ENCODE assay signal across 19 cellular contexts in genomic region chr15:90889736-90890456, GRCh38. TPM values are rescaled to one million over a fixed set of nuclear protein-coding genes. Genes with fewer than 3 reads are reported as not detected.
DNase-seq lines count a peak whose midpoint lies in the region; ATAC-seq and TF ChIP-seq lines count a peak whose summit lies in the region.
"Had no signal": no experiment of that assay in that cellular context is flagged by ENCODE, and none has a peak within 500 bp of the region (broad histone marks: within the 10 kb centered on the region; RNA-seq: fewer than 3 reads in every experiment).

No MANE protein-coding gene starts in this region.

- no TSS peak for BruUV-seq in IMR-90 (replicated peaks; lab: Mats Ljungman, UMichigan)

- TF ChIP-seq POLR2A in IMR-90 (IDR thresholded peaks at IDR 0.05; ENCODE audit: low read depth, low read length): no peak

- no peak overlapping the region for H2BK120ac ChIP-seq in IMR-90 (ENCODE audit: low read depth, low read length)

- no peak overlapping the region for H2AK9ac ChIP-seq in IMR-90 (replicated peaks; ENCODE audit: low read depth, low read length, poor library complexity)

- H3K9me1 ChIP-seq in IMR-90 (ENCODE audit: insufficient read depth, low read length): no peaks in the 10 kb centered on the region

- no peak for TF ChIP-seq RAD21 in IMR-90 (IDR thresholded peaks at IDR 0.05; ENCODE audit: low read length)

- H3K79me1 ChIP-seq in IMR-90 (ENCODE audit: low read depth in 1 of 2, low read length in 2 of 2): peaks cover 0 to 8% of the 10 kb centered on the region in 2 experiments; a peak in 2 of 4 replicates

- DNase-seq in DND-41 (peak; percentile 59), IMR-90 (no peak), left kidney (ENCODE audit: low read depth, low spot score) (peak; percentile 43), AG08395 (ENCODE audit: low spot score) (no peak), dedifferentiated amniotic fluid mesenchymal stem cell (ENCODE audit: extremely low spot score) (no peak)
- DNase-seq: activated CD4-positive, alpha-beta T cell treated with anti-CD3 and anti-CD28 coated beads for 36 hours; activated naive CD4-positive, alpha-beta T cell; activated T-cell treated with anti-CD3 and anti-CD28 coated beads, Interleukin-2, amount 50 U/mL, for 4 hours; CD4-positive, alpha-beta T cell; islet precursor cell; naive thymus-derived CD4-positive, alpha-beta T cell; NCI-H187; NCI-H524 treated with DMSO at 0.1 percent for 48 hours; PC-9; psoas muscle; SHP77; stimulated activated naive CD8-positive, alpha-beta T cell treated with anti-CD3 and anti-CD28 coated beads, Interleukin-15, amount 100 ng/mL, for 72 hours had no signal

- H4K20me1 ChIP-seq in DND-41 (ENCODE audit: insufficient read depth, low read length) (peaks cover 4% of the 10 kb centered on the region; the same call in 1 of the 2 replicates), IMR-90 (ENCODE audit: insufficient read depth, low read length) (no peaks in the 10 kb centered on the region)

- dilution Hi-C loops in IMR-90 (cut with HindIII; ENCODE audit: low sequenced_read_pairs, unreplicated experiment): no loop called here

- H2BK5ac ChIP-seq in IMR-90 (ENCODE audit: low read depth, low read length, poor library complexity, severe bottlenecking): no peak overlapping the region

- intact Hi-C loops in IMR-90 (cut with micrococcal nuclease): loop anchor here (5.0 kb wide), 3 partner anchors 173 to 398 kb away; partner anchors contain the start of gene BLM

- no peaks in the 10 kb centered on the region for H3K36me3 ChIP-seq in DND-41 (ENCODE audit: insufficient read depth, low read length)
- peaks cover 20% of the 10 kb centered on the region for H3K36me3 ChIP-seq in IMR-90 (ENCODE audit: control insufficient read depth, insufficient read depth, low read length)

- peak; percentile 75 for ATAC-seq in DND-41 (ENCODE audit: insufficient read depth, low read depth)
- no peak for ATAC-seq in IMR-90 (ENCODE audit: low read depth)
- no peak for ATAC-seq in HG03378 (IDR thresholded peaks at IDR 0.05; ENCODE audit: unreplicated experiment)
- ATAC-seq: activated CD4-positive, alpha-beta T cell treated with anti-CD3 and anti-CD28 coated beads for 36 hours; activated T-cell treated with anti-CD3 and anti-CD28 coated beads, Interleukin-2, amount 50 U/mL, for 4 hours; psoas muscle; stimulated activated naive CD8-positive, alpha-beta T cell treated with anti-CD3 and anti-CD28 coated beads, Interleukin-15, amount 100 ng/mL, for 72 hours had no signal

- no peak overlapping the region for H2BK15ac ChIP-seq in IMR-90 (ENCODE audit: low read depth, low read length)

- H3K4me3 ChIP-seq in DND-41 (ENCODE audit: low read depth in 1 of 2, low read length in 2 of 2) (no peak overlapping the region), IMR-90 (ENCODE audit: insufficient read depth, low read depth, low read length) (no peak overlapping the region)
- H3K4me3 ChIP-seq: PC-9, psoas muscle had no signal

- WGBS in IMR-90 (ENCODE audit: extremely low coverage in 2 of 2, insufficient read length in 1 of 2), 2 experiments: 85% methylated on average over 16 of the region's 31 CpGs; no CpG with 5 or more reads in 1 of the 2 experiments

- H3K14ac ChIP-seq in IMR-90 (replicated peaks; ENCODE audit: low read depth, low read length): no peak overlapping the region

- H3K4me1 ChIP-seq in DND-41 (ENCODE audit: insufficient read depth, low read length) (peaks cover 22% of the 10 kb centered on the region), IMR-90 (ENCODE audit: control insufficient read depth, insufficient read depth, low read length) (peaks cover 6% of the 10 kb centered on the region; the same call in 1 of the 2 replicates)

- CTCF ChIA-PET in IMR-90 (lab: Yijun Ruan, JAX): no interaction called here

- H3K9ac ChIP-seq in DND-41 (ENCODE audit: low read depth, low read length) (no peak overlapping the region), IMR-90 (ENCODE audit: low read depth, low read length) (no peak overlapping the region)

- no peak overlapping the region for H4K5ac ChIP-seq in IMR-90 (ENCODE audit: low read depth, low read length)

- H2AK5ac ChIP-seq in IMR-90 (ENCODE audit: low read depth, low read length): no peak overlapping the region

- H3K4me2 ChIP-seq in DND-41 (ENCODE audit: insufficient read depth, low read length) (0 out of 2 replicates have a peak overlapping the region, but pooled peaks have one; percentile 27), IMR-90 (ENCODE audit: low read depth, low read length) (no peak overlapping the region)
- H3K4me2 ChIP-seq: PC-9 had no signal

- H3K23ac ChIP-seq in IMR-90 (ENCODE audit: low read depth, low read length): no peak overlapping the region

- H3K27ac ChIP-seq in DND-41 (ENCODE audit: low read length): no peak overlapping the region
- no peak overlapping the region for H3K27ac ChIP-seq in IMR-90 (ENCODE audit: insufficient read depth, low read length)
- H3K27ac ChIP-seq: epithelial cell of prostate, PC-9, psoas muscle had no signal

- no peak overlapping the region for H3K4ac ChIP-seq in IMR-90 (ENCODE audit: low read depth, low read length)

- in situ Hi-C loops in IMR-90 (cut with MboI; ENCODE audit: low sequenced_read_pairs): loop anchor here (5.0 to 25.0 kb wide), 3 partner anchors 248 to 578 kb away; no protein-coding TSS in a partner anchor

- no peak overlapping the region for H2AFZ ChIP-seq in DND-41 (ENCODE audit: low read depth, low read length)
- H2AFZ ChIP-seq in IMR-90 (replicated peaks; ENCODE audit: low read length, poor library complexity): peak overlapping the region; percentile 23
- H2AFZ ChIP-seq: PC-9 had no signal

- H3K79me2 ChIP-seq in DND-41 (ENCODE audit: insufficient read depth, low read length): no peaks in the 10 kb centered on the region

- no peak overlapping the region for H3K18ac ChIP-seq in IMR-90 (ENCODE audit: low read depth, low read length)

- H2BK20ac ChIP-seq in IMR-90 (ENCODE audit: low read depth, low read length): no peak overlapping the region

- H3K9me3 ChIP-seq in DND-41 (ENCODE audit: insufficient read depth, low read length, severe bottlenecking): no peaks in the 10 kb centered on the region
- H3K9me3 ChIP-seq in IMR-90 (ENCODE audit: control insufficient read depth, insufficient read depth, low read length): no peaks in the 10 kb centered on the region
- H3K9me3 ChIP-seq: psoas muscle had no signal

- TF ChIP-seq CTCF in DND-41 (IDR thresholded peaks at IDR 0.05; ENCODE audit: borderline replicate concordance, extremely low read depth, low read length, poor library complexity, severe bottlenecking): no peak
- TF ChIP-seq CTCF in IMR-90 (conservative IDR thresholded peaks at IDR 0.05; ENCODE audit: low read depth, low read length): no peak

- no peak overlapping the region for H3K56ac ChIP-seq in IMR-90 (ENCODE audit: extremely low read depth, insufficient read depth, low read length)

- POLR2A ChIA-PET in IMR-90 (lab: Charles Lee; ENCODE audit: unreplicated experiment): no interaction called here

- H3K27me3 ChIP-seq in DND-41 (ENCODE audit: insufficient read depth, low read length, poor library complexity): no peaks in the 10 kb centered on the region
- no peaks in the 10 kb centered on the region for H3K27me3 ChIP-seq in IMR-90 (ENCODE audit: control insufficient read depth, insufficient read depth, low read length)

- no peak overlapping the region for H4K8ac ChIP-seq in IMR-90 (ENCODE audit: low read depth in 2 of 2, low read length in 2 of 2)

- no peak overlapping the region for H4K91ac ChIP-seq in IMR-90 (ENCODE audit: insufficient read depth, low read depth, low read length)

TF ChIP-seq in IMR-90, 13 proteins besides CTCF, POLR2A, EP300 and RAD21 (continues in another document):
- TF ChIP-seq RFX5 (IDR thresholded peaks at IDR 0.05; ENCODE audit: low read depth, low read length) (no peak), RCOR1 (IDR thresholded peaks at IDR 0.05; ENCODE audit: insufficient replicate concordance, low read length) (no peak), MXI1 (IDR thresholded peaks at IDR 0.05; ENCODE audit: borderline replicate concordance, low read depth, low read length) (no peak), FOS (IDR thresholded peaks at IDR 0.05; ENCODE audit: low read depth, low read length) (no peak), BHLHE40 (IDR thresholded peaks at IDR 0.05; ENCODE audit: low read depth, low read length) (no peak), CHD1 (IDR thresholded peaks at IDR 0.05; ENCODE audit: low read depth, low read length) (no peak), MAFK (IDR thresholded peaks at IDR 0.05; ENCODE audit: low read depth, low read length) (no peak), NFE2L2 (IDR thresholded peaks at IDR 0.05; ENCODE audit: low read depth, low read length) (no peak), SMC3 (IDR thresholded peaks at IDR 0.05; ENCODE audit: low read depth, low read length) (no peak)

RNA-seq across cellular contexts. Expression of gene FES, which starts 5.6 kb away (rescaled TPM):
- 9.7 and 11.7 TPM in 2 replicates for total RNA-seq in IMR-90 (2012; rRNA removed)
- 10.5 and 12.5 TPM in 2 replicates for polyA plus RNA-seq in IMR-90 (2012; rRNA removed)
- polyA plus RNA-seq in IMR-90 (2012; cell fraction: cytosol; rRNA removed): 7.8 and 7.9 TPM in 2 replicates
- polyA plus RNA-seq in IMR-90 (2012; cell fraction: nucleus; rRNA removed; ENCODE audit: low replicate concordance): 61.9 and 147 TPM in 2 replicates
- polyA plus RNA-seq: naive thymus-derived CD4-positive, alpha-beta T cell had no signal

RNA-seq across cellular contexts. Expression of gene MAN2A2, which starts 13.2 kb away (rescaled TPM):
- 3.4 and 6.1 TPM in 2 replicates for total RNA-seq in IMR-90 (2012; rRNA removed)
- polyA plus RNA-seq in IMR-90 (2012; rRNA removed): 52.5 and 55.5 TPM in 2 replicates
- 22.5 and 26.8 TPM in 2 replicates for polyA plus RNA-seq in IMR-90 (2012; cell fraction: cytosol; rRNA removed)
- polyA plus RNA-seq in IMR-90 (2012; cell fraction: nucleus; rRNA removed; ENCODE audit: low replicate concordance): 104 and 294 TPM in 2 replicates

RNA-seq across cellular contexts. Expression of gene FURIN, which starts 21.5 kb away (rescaled TPM):
- total RNA-seq in IMR-90 (2012; rRNA removed): 30.8 and 34.8 TPM in 2 replicates
- polyA plus RNA-seq in IMR-90 (2012; rRNA removed): 54.3 and 59.5 TPM in 2 replicates
- 63.9 and 93.8 TPM in 2 replicates for polyA plus RNA-seq in IMR-90 (2012; cell fraction: cytosol; rRNA removed)
- polyA plus RNA-seq in IMR-90 (2012; cell fraction: nucleus; rRNA removed; ENCODE audit: low replicate concordance): 31.1 and 62.0 TPM in 2 replicates

RNA-seq across cellular contexts. Expression of gene HDDC3, which starts 42.5 kb away (rescaled TPM):
- 7.2 and 7.9 TPM in 2 replicates for total RNA-seq in IMR-90 (2012; rRNA removed)
- polyA plus RNA-seq in IMR-90 (2012; rRNA removed): 10.7 and 10.8 TPM in 2 replicates
- polyA plus RNA-seq in IMR-90 (2012; cell fraction: cytosol; rRNA removed): 13.8 and 14.7 TPM in 2 replicates
- polyA plus RNA-seq in IMR-90 (2012; cell fraction: nucleus; rRNA removed; ENCODE audit: low replicate concordance): 11.7 and 12.4 TPM in 2 replicates

RNA-seq across cellular contexts. Expression of gene UNC45A, which starts 45.2 kb away (rescaled TPM):
- 85.3 and 100 TPM in 2 replicates for total RNA-seq in IMR-90 (2012; rRNA removed)
- 68.9 and 77.5 TPM in 2 replicates for polyA plus RNA-seq in IMR-90 (2012; rRNA removed)
- 58.6 and 77.5 TPM in 2 replicates for polyA plus RNA-seq in IMR-90 (2012; cell fraction: cytosol; rRNA removed)
- 120 and 174 TPM in 2 replicates for polyA plus RNA-seq in IMR-90 (2012; cell fraction: nucleus; rRNA removed; ENCODE audit: low replicate concordance)

Comparison
In these comparisons a context has a peak if more than half of its experiments do, and no peak if none do; other contexts are left out.
1. DNase-seq: peak in DND-41 (single experiment) and left kidney (single experiment); none in IMR-90 (single experiment), AG08395 (single experiment) and dedifferentiated amniotic fluid mesenchymal stem cell (single experiment).